In the genomic region with DNA sequence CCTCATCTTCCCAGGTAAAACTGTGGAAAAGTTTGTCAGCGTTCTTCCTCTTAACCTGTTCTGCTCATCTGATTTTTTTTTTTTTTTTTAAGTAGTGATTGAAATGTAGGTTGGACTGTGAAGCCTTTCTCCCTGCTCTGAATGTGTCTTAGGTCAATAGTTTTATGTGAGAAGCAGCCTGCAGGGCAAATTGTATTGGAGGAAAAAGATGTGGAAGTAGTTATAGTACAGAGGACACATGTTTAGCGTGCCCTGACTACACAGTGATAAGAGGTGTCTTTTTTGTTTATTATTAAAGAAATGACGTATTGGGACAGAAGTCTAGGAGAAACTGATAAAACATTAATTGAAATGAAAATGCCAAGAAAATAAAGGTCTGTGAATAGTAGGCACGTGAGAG, we compare ENCODE assay signal across 8 cellular contexts. TPM values are rescaled to one million over a fixed set of nuclear protein-coding genes. Genes with fewer than 3 reads are reported as not detected.
A peak's percentile ranks its signal among the peaks of the same experiment; 100 is the strongest.
DNase-seq lines count a peak whose midpoint lies in the region; ATAC-seq and TF ChIP-seq lines count a peak whose summit lies in the region.

No MANE protein-coding gene starts in this region.

- H3K36me3 Mint-ChIP-seq in activated naive CD4-positive, alpha-beta T cell treated with anti-CD3 and anti-CD28 coated beads, Interleukin-2, amount 10 ng/mL, durations not matched to agents 7 days and 5 days = peaks cover 16% of the 10 kb centered on the region
- H3K36me3 Mint-ChIP-seq in activated naive CD8-positive, alpha-beta T cell treated with anti-CD3 and anti-CD28 coated beads, Interleukin-2, amount 50 U/mL, for 24 hours (ENCODE audit: low read depth) = peaks cover 12% of the 10 kb centered on the region

- intact Hi-C loops in left lung (cut with DNase I) (no loop called here), transverse colon (cut with DNase I; ENCODE audit: low total_unique reads) (loop anchor here (2.0 kb wide), 1 partner anchor 57 kb away; no protein-coding TSS in a partner anchor)

- TF ChIP-seq CTCF in left lung (IDR thresholded peaks at IDR 0.05) (no peak), transverse colon (IDR thresholded peaks at IDR 0.05) (no peak)

- H3K27ac ChIP-seq in left lung = no peak overlapping the region
- peak overlapping the region; percentile 92 to 96 (median 94) for H3K27ac ChIP-seq in transverse colon

- 44 to 50% methylated on average over 4 of the region's 4 CpGs for WGBS in transverse colon (ENCODE audit: low coverage in 1 of 2), 2 donors

- H3K27ac Mint-ChIP-seq in activated naive CD4-positive, alpha-beta T cell treated with anti-CD3 and anti-CD28 coated beads, Interleukin-2, amount 10 ng/mL, durations not matched to agents 7 days and 5 days = peak overlapping the region; percentile 93
- peak overlapping the region; percentile 95 for H3K27ac Mint-ChIP-seq in activated naive CD8-positive, alpha-beta T cell treated with anti-CD3 and anti-CD28 coated beads, Interleukin-2, amount 50 U/mL, for 24 hours

- ATAC-seq in activated naive CD8-positive, alpha-beta T cell treated with anti-CD3 and anti-CD28 coated beads, Interleukin-2, amount 50 U/mL, for 24 hours = no peak
- ATAC-seq in left lung (no peak), GM18511 (IDR thresholded peaks at IDR 0.05; ENCODE audit: unreplicated experiment) (no peak), GM18867 (IDR thresholded peaks at IDR 0.05; ENCODE audit: unreplicated experiment) (no peak)

- peak overlapping the region; percentile 99 for H3K4me3 Mint-ChIP-seq in activated naive CD4-positive, alpha-beta T cell treated with anti-CD3 and anti-CD28 coated beads, Interleukin-2, amount 10 ng/mL, durations not matched to agents 7 days and 5 days
- H3K4me3 Mint-ChIP-seq in activated naive CD8-positive, alpha-beta T cell treated with anti-CD3 and anti-CD28 coated beads, Interleukin-2, amount 50 U/mL, for 24 hours = peak overlapping the region; percentile 92

- no peaks in the 10 kb centered on the region for H3K27me3 ChIP-seq in left lung
- no peaks in the 10 kb centered on the region for H3K27me3 ChIP-seq in transverse colon

- in situ Hi-C loops in transverse colon (cut with MboI; ENCODE audit: low pct_ligation_motif_present in 1 of 4, low pct_unique_long_range_greater_than_20kb in 1 of 4, low sequenced_read_pairs in 3 of 4) = no loop called here

- TF ChIP-seq EP300 in transverse colon (IDR thresholded peaks at IDR 0.05; ENCODE audit: low read depth) = no peak

- peaks cover 6% of the 10 kb centered on the region for H3K27me3 Mint-ChIP-seq in activated naive CD4-positive, alpha-beta T cell treated with anti-CD3 and anti-CD28 coated beads, Interleukin-2, amount 10 ng/mL, durations not matched to agents 7 days and 5 days
- H3K27me3 Mint-ChIP-seq in activated naive CD8-positive, alpha-beta T cell treated with anti-CD3 and anti-CD28 coated beads, Interleukin-2, amount 50 U/mL, for 24 hours = no peaks in the 10 kb centered on the region

- peaks cover 37% of the 10 kb centered on the region for H3K4me1 Mint-ChIP-seq in activated naive CD4-positive, alpha-beta T cell treated with anti-CD3 and anti-CD28 coated beads, Interleukin-2, amount 10 ng/mL, durations not matched to agents 7 days and 5 days
- peaks cover 32% of the 10 kb centered on the region for H3K4me1 Mint-ChIP-seq in activated naive CD8-positive, alpha-beta T cell treated with anti-CD3 and anti-CD28 coated beads, Interleukin-2, amount 50 U/mL, for 24 hours

- CTCF ChIA-PET in activated naive CD4-positive, alpha-beta T cell treated with anti-CD3 and anti-CD28 coated beads, Interleukin-2, amount 10 ng/mL, durations not matched to agents 7 days and 5 days (lab: Charles Lee) = interaction anchor here (1.2 to 1.4 kb wide), 2 partner anchors 22 to 93 kb away, joined by 3 to 4 read pairs; no protein-coding TSS in a partner anchor

- peak overlapping the region; percentile 69 to 81 for H3K4me3 ChIP-seq in left lung
- peak overlapping the region in 3 of 4 donors; percentile 81 to 96 (median 91) for H3K4me3 ChIP-seq in transverse colon

- no peaks in the 10 kb centered on the region for H3K9me3 Mint-ChIP-seq in activated naive CD4-positive, alpha-beta T cell treated with anti-CD3 and anti-CD28 coated beads, Interleukin-2, amount 10 ng/mL, durations not matched to agents 7 days and 5 days
- H3K9me3 Mint-ChIP-seq in activated naive CD8-positive, alpha-beta T cell treated with anti-CD3 and anti-CD28 coated beads, Interleukin-2, amount 50 U/mL, for 24 hours = no peaks in the 10 kb centered on the region

- no peak for DNase-seq in activated naive CD4-positive, alpha-beta T cell treated with anti-CD3 and anti-CD28 coated beads, Interleukin-2, amount 10 ng/mL, durations not matched to agents 7 days and 5 days
- DNase-seq in activated naive CD4-positive, alpha-beta T cell treated with anti-CD3 and anti-CD28 coated beads, Interleukin-2, amount 50 U/mL, for 16 hours = no peak
- DNase-seq in activated naive CD8-positive, alpha-beta T cell treated with anti-CD3 and anti-CD28 coated beads, Interleukin-2, amount 50 U/mL, for 24 hours = no peak
- DNase-seq in left lung (no peak), transverse colon (no peak)
- no peak for DNase-seq in stimulated activated CD4-positive, alpha-beta T cell treated with anti-CD3 and anti-CD28 coated beads, Interleukin-1b, Interleukin-23, amount 100 ng/mL, for 48 hours

- peaks cover 8 to 15% of the 10 kb centered on the region in 2 donors for H3K4me1 ChIP-seq in left lung
- H3K4me1 ChIP-seq in transverse colon = peaks cover 0 to 36% (median 27%) of the 10 kb centered on the region in 4 donors

- peaks cover 0 to 7% of the 10 kb centered on the region in 2 donors for H3K36me3 ChIP-seq in left lung
- H3K36me3 ChIP-seq in transverse colon = no peaks in the 10 kb centered on the region

- no peaks in the 10 kb centered on the region for H3K9me3 ChIP-seq in left lung
- H3K9me3 ChIP-seq in transverse colon = no peaks in the 10 kb centered on the region

- no peak for TF ChIP-seq POLR2A in transverse colon (IDR thresholded peaks at IDR 0.05)

RNA-seq across cellular contexts. Expression of a gene that starts 1.5 kb away (rescaled TPM):
- 10 to 100 TPM; 23.9 to 34.8 TPM for total RNA-seq in left lung
- 10 to 100 TPM; 40.0 to 73.2 (median 54.3) TPM for total RNA-seq in transverse colon

Comparison
In these comparisons a context has a peak if more than half of its experiments do, and no peak if none do; other contexts are left out.
1. H3K27ac ChIP-seq: peak in transverse colon (4 of 4); none in left lung (0 of 2).